2 cellular contexts compared by ENCODE assay signal in genomic region chr13:40963927-40964326, GRCh38.
A peak's percentile ranks its signal among the peaks of the same experiment; 100 is the strongest.
TF ChIP-seq lines count a peak whose summit lies in the region.

No MANE protein-coding gene starts in this region.

TF ChIP-seq in K562, 482 proteins besides CTCF, POLR2A, EP300 and RAD21 (continued from another document):
- no peak for TF ChIP-seq ZMIZ1 (IDR thresholded peaks at IDR 0.05; ENCODE audit: low read depth in 2 of 2, low read length in 2 of 2)
- no peak for TF ChIP-seq ZNF639 (CRISPR knock-in tag; conservative IDR thresholded peaks at IDR 0.05 in 1 of 2, IDR thresholded peaks at IDR 0.05 in 1 of 2)
- TF ChIP-seq CBFA2T2 (conservative IDR thresholded peaks at IDR 0.05) = no peak
- TF ChIP-seq EHMT2 (IDR thresholded peaks at IDR 0.05) = 0 out of 2 replicates have a peak, but pooled peaks have one; percentile 44
- peak in 1 of 2 experiments; percentile 98; a peak in 2 of 4 replicates for TF ChIP-seq ARNT (IDR thresholded peaks at IDR 0.05)
- TF ChIP-seq CBX2 (IDR thresholded peaks at IDR 0.05; ENCODE audit: insufficient read depth, low read length, poor library complexity, severe bottlenecking) = no peak
- peak; percentile 80 for TF ChIP-seq JUND (IDR thresholded peaks at IDR 0.05; ENCODE audit: borderline replicate concordance, low read depth, low read length)
- TF ChIP-seq JUND (tag; IDR thresholded peaks at IDR 0.05; ENCODE audit: borderline replicate concordance, low read depth, low read length) = peak; percentile 71; the same call in 2 of the 3 replicates
- TF ChIP-seq ATF3 (IDR thresholded peaks at IDR 0.05) = peak; percentile 86
- no peak for TF ChIP-seq ATF3 (CRISPR knock-in tag; conservative IDR thresholded peaks at IDR 0.05)
- TF ChIP-seq ATF6 (CRISPR knock-in tag; IDR thresholded peaks at IDR 0.05) = no peak
- TF ChIP-seq ZBED1 (IDR thresholded peaks at IDR 0.05) = no peak
- TF ChIP-seq HDAC2 (IDR thresholded peaks at IDR 0.05) = no peak
- no peak for TF ChIP-seq KAT7 (CRISPR knock-in tag; IDR thresholded peaks at IDR 0.05; ENCODE audit: borderline replicate concordance)
- no peak for TF ChIP-seq ZNF561 (CRISPR knock-in tag; conservative IDR thresholded peaks at IDR 0.05)
- TF ChIP-seq GTF2E2 (tag; IDR thresholded peaks at IDR 0.05) = no peak
- TF ChIP-seq ZNF24 (IDR thresholded peaks at IDR 0.05) = no peak
- TF ChIP-seq NR4A1 (CRISPR knock-in tag; IDR thresholded peaks at IDR 0.05) = no peak
- TF ChIP-seq NR4A1 (tag; IDR thresholded peaks at IDR 0.05) = no peak
- no peak for TF ChIP-seq RBM15 (IDR thresholded peaks at IDR 0.05; ENCODE audit: insufficient read depth, low read length)
- TF ChIP-seq CREB3L1 (IDR thresholded peaks at IDR 0.05; ENCODE audit: borderline replicate concordance, low read depth) = peak; percentile 86; the same call in 1 of the 2 replicates

TF ChIP-seq in GM23338, 12 proteins besides CTCF, POLR2A, EP300 and RAD21 (continued from another document):
- TF ChIP-seq ZNF462 (CRISPR knock-in tag; IDR thresholded peaks at IDR 0.05) (no peak), ETS1 (IDR thresholded peaks at IDR 0.05) (no peak)
